ENCODE assay signal across 26 cellular contexts in the genomic region with DNA sequence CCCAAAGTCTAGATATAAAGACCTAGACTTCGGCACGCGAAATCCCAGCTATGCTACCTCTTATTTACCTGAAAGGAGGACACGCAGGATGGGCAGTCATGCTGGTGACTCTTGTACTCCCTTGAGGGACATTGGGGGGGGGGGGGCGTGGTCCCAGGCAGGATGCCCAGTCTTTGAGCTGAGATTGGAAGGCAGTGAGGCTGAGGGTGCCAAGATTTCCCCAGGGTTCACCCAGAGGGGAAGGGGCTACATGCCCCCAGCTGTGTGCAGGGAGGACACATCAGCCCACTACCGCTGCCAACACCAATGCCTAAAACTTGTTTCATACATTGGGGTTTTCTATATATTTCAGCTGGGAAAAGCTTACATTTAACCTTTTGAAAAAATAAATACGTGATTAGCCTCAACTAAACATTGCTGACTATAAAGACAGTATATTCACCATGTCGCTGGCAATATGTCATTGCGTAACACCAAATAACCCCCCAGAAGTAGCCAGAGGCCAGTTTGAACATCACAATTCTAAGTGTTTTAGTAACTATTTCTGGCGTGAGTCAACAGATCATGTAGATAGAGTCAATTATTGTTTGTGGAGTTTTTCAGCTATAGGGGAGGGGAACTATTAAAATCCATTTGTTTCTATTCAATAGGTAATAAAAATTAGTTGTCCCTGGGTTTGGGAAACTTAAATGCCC. TPM values are rescaled to one million over a fixed set of nuclear protein-coding genes. Genes with fewer than 3 reads are reported as not detected.
DNase-seq lines count a peak whose midpoint lies in the region; ATAC-seq and TF ChIP-seq lines count a peak whose summit lies in the region.
"Had no signal": no experiment of that assay in that cellular context is flagged by ENCODE, and none has a peak within 500 bp of the region (broad histone marks: within the 10 kb centered on the region; RNA-seq: fewer than 3 reads in every experiment).

No MANE protein-coding gene starts in this region.

- H3K36me3 ChIP-seq in IMR-90 (ENCODE audit: control insufficient read depth, insufficient read depth, low read length): no peaks in the 10 kb centered on the region; the same call in 1 of the 2 replicates
- peaks cover 10% of the 10 kb centered on the region in 2 experiments for H3K36me3 ChIP-seq in trophoblast cell (ENCODE audit: control insufficient read depth in 1 of 2, insufficient read depth in 2 of 2, low read length in 2 of 2)
- peaks cover 0 to 37% (median 27%) of the 10 kb centered on the region in 4 donors for H3K36me3 ChIP-seq in stomach
- H3K36me3 ChIP-seq: ovary had no signal

- peak overlapping the region; percentile 59 for H4K12ac ChIP-seq in trophoblast cell (ENCODE audit: low read depth, low read length)

- intact Hi-C loops in IMR-90 (cut with micrococcal nuclease) (loop anchor here (2.0 kb wide), 1 partner anchor 18 kb away; no protein-coding TSS in a partner anchor), stomach (cut with DNase I; ENCODE audit: low total_unique reads) (no loop called here)
- intact Hi-C loops in activated T-helper 2 cell treated with anti-CD3 and anti-CD28 coated beads, Interferon-gamma antibody, Interleukin-2, Interleukin-4, amounts not matched to agents 10 μg/mL and 5 μg/mL and 100 μg/mL, durations not matched to agents 14 hours and 24 hours and 36 hours (cut with micrococcal nuclease): loop anchor here (5.0 to 10.0 kb wide), 4 partner anchors 46 to 433 kb away; no protein-coding TSS in a partner anchor

- BruUV-seq in IMR-90 (replicated peaks; lab: Mats Ljungman, UMichigan): no TSS peak

- TF ChIP-seq CTCF in IMR-90 (conservative IDR thresholded peaks at IDR 0.05; ENCODE audit: low read depth, low read length) (no peak), stomach (IDR thresholded peaks at IDR 0.05) (no peak)

- H3K56ac ChIP-seq in IMR-90 (ENCODE audit: extremely low read depth, insufficient read depth, low read length): no peak overlapping the region

- H3K79me1 ChIP-seq in IMR-90 (ENCODE audit: low read depth in 1 of 2, low read length in 2 of 2) (no peaks in the 10 kb centered on the region; a peak in 2 of 4 replicates), trophoblast cell (ENCODE audit: low read length) (peaks cover 4% of the 10 kb centered on the region)

- no peak overlapping the region for H2BK12ac ChIP-seq in trophoblast cell (ENCODE audit: low read length)

- 0 out of 2 replicates have a peak, but pooled peaks cover 3% of the 10 kb centered on the region for H3K9me1 ChIP-seq in IMR-90 (ENCODE audit: insufficient read depth, low read length)

- no peaks in the 10 kb centered on the region for H4K20me1 ChIP-seq in IMR-90 (ENCODE audit: insufficient read depth, low read length)

- no peak overlapping the region for H2BK15ac ChIP-seq in IMR-90 (ENCODE audit: low read depth, low read length)

- H3K4me2 ChIP-seq in IMR-90 (ENCODE audit: low read depth, low read length) (no peak overlapping the region; the same call in 1 of the 2 replicates), trophoblast cell (ENCODE audit: low read length) (no peak overlapping the region)

- H3K27me3 Mint-ChIP-seq in activated T-helper 2 cell treated with anti-CD3 and anti-CD28 coated beads, Interferon-gamma antibody, Interleukin-2, Interleukin-4, amounts not matched to agents 10 μg/mL and 5 μg/mL and 100 μg/mL, durations not matched to agents 14 hours and 24 hours and 36 hours (ENCODE audit: low read depth): no peaks in the 10 kb centered on the region
- H3K27me3 Mint-ChIP-seq: CD4-positive, alpha-beta T cell; T-helper 17 cell had no signal

- dilution Hi-C loops in IMR-90 (cut with HindIII; ENCODE audit: low sequenced_read_pairs, unreplicated experiment): no loop called here

- no peak overlapping the region for H2BK20ac ChIP-seq in IMR-90 (ENCODE audit: low read depth, low read length)

- H4K8ac ChIP-seq in IMR-90 (ENCODE audit: low read depth in 2 of 2, low read length in 2 of 2) (no peak overlapping the region), trophoblast cell (ENCODE audit: low read depth, low read length) (peak overlapping the region; percentile 20)

- H3K27ac ChIP-seq in IMR-90 (ENCODE audit: insufficient read depth, low read length): no peak overlapping the region
- no peak overlapping the region for H3K27ac ChIP-seq in trophoblast cell (ENCODE audit: low read depth, low read length)
- no peak overlapping the region for H3K27ac ChIP-seq in stomach
- H3K27ac ChIP-seq: cardiac muscle cell, foreskin keratinocyte, heart right ventricle, lower lobe of right lung, ovary, RWPE1, spleen, upper lobe of left lung had no signal

- H3K4me3 ChIP-seq in IMR-90 (ENCODE audit: insufficient read depth, low read depth, low read length) (no peak overlapping the region), trophoblast cell (ENCODE audit: low read depth, low read length) (no peak overlapping the region), stomach (no peak overlapping the region)
- H3K4me3 ChIP-seq: cardiac muscle cell, HAP-1, heart right ventricle, lower lobe of right lung, ovary, spleen, upper lobe of left lung had no signal

- no peak overlapping the region for H4K91ac ChIP-seq in IMR-90 (ENCODE audit: insufficient read depth, low read depth, low read length)
- peak overlapping the region; percentile 83 for H4K91ac ChIP-seq in trophoblast cell (ENCODE audit: low read depth, low read length)

- H2BK5ac ChIP-seq in IMR-90 (ENCODE audit: low read depth, low read length, poor library complexity, severe bottlenecking) (no peak overlapping the region), trophoblast cell (ENCODE audit: low read depth, low read length, poor library complexity) (no peak overlapping the region)

- H3K27ac Mint-ChIP-seq in activated T-helper 2 cell treated with anti-CD3 and anti-CD28 coated beads, Interferon-gamma antibody, Interleukin-2, Interleukin-4, amounts not matched to agents 10 μg/mL and 5 μg/mL and 100 μg/mL, durations not matched to agents 14 hours and 24 hours and 36 hours: peak overlapping the region; percentile 4
- H3K27ac Mint-ChIP-seq: activated naive CD8-positive, alpha-beta T cell treated with anti-CD3 and anti-CD28 coated beads for 36 hours; CD4-positive, alpha-beta T cell; T-helper 17 cell had no signal

- H3K9me3 ChIP-seq in IMR-90 (ENCODE audit: control insufficient read depth, insufficient read depth, low read length) (no peaks in the 10 kb centered on the region), trophoblast cell (ENCODE audit: insufficient read depth, low read depth, low read length) (no peaks in the 10 kb centered on the region), stomach (no peaks in the 10 kb centered on the region)
- H3K9me3 ChIP-seq: HAP-1, heart right ventricle, lower lobe of right lung, ovary, spleen, upper lobe of left lung had no signal

- CTCF ChIA-PET in IMR-90 (lab: Yijun Ruan, JAX): no interaction called here

- ATAC-seq in IMR-90 (ENCODE audit: low read depth): peak; percentile 69
- no peak for ATAC-seq in GM18861 (IDR thresholded peaks at IDR 0.05; ENCODE audit: unreplicated experiment)
- no peak for ATAC-seq in HG03196 (IDR thresholded peaks at IDR 0.05; ENCODE audit: unreplicated experiment)
- ATAC-seq: esophagus mucosa, foreskin keratinocyte, heart right ventricle, lower lobe of right lung, T-helper 17 cell had no signal

- no peak overlapping the region for H3K14ac ChIP-seq in IMR-90 (replicated peaks; ENCODE audit: low read depth, low read length)
- no peak overlapping the region for H3K14ac ChIP-seq in trophoblast cell (ENCODE audit: low read length)

- WGBS in IMR-90 (ENCODE audit: extremely low coverage in 2 of 2, insufficient read length in 1 of 2), 2 experiments: no CpG with 5 or more reads among the region's 10 CpGs
- WGBS in trophoblast cell (ENCODE audit: extremely low coverage, insufficient coverage, insufficient read length): no CpG with 5 or more reads among the region's 10 CpGs
- WGBS in stomach, 5 donors: 82 to 87% (median 86%) methylated on average over 10 of the region's 10 CpGs

- H2AK9ac ChIP-seq in IMR-90 (replicated peaks; ENCODE audit: low read depth, low read length, poor library complexity): no peak overlapping the region

- H3K4me1 ChIP-seq in IMR-90 (ENCODE audit: control insufficient read depth, insufficient read depth, low read length) (peaks cover 4% of the 10 kb centered on the region; the same call in 1 of the 2 replicates), trophoblast cell (ENCODE audit: control insufficient read depth in 1 of 2, insufficient read depth in 2 of 2, low read length in 2 of 2) (no peaks in the 10 kb centered on the region), stomach (peaks cover 0 to 26% (median 3%) of the 10 kb centered on the region in 4 donors)
- H3K4me1 ChIP-seq: foreskin keratinocyte, lower lobe of right lung, upper lobe of left lung had no signal

- H2BK120ac ChIP-seq in IMR-90 (ENCODE audit: low read depth, low read length) (no peak overlapping the region), trophoblast cell (ENCODE audit: insufficient read depth, low read length, poor library complexity) (no peak overlapping the region)

- H2AFZ ChIP-seq in IMR-90 (replicated peaks; ENCODE audit: low read length, poor library complexity): no peak overlapping the region
- no peak overlapping the region for H2AFZ ChIP-seq in trophoblast cell (ENCODE audit: insufficient read depth, low read length, poor library complexity)

- in situ Hi-C loops in IMR-90 (cut with MboI; ENCODE audit: low sequenced_read_pairs): loop anchor here (10.0 kb wide), 1 partner anchor 476 kb away; no protein-coding TSS in a partner anchor

- no peak overlapping the region for H3K18ac ChIP-seq in IMR-90 (ENCODE audit: low read depth, low read length)
- no peak overlapping the region for H3K18ac ChIP-seq in trophoblast cell (ENCODE audit: low read length)

- H2AK5ac ChIP-seq in IMR-90 (ENCODE audit: low read depth, low read length): no peak overlapping the region
- H2AK5ac ChIP-seq in trophoblast cell (ENCODE audit: low read length): no peak overlapping the region

- H3K9me3 Mint-ChIP-seq in activated T-helper 2 cell treated with anti-CD3 and anti-CD28 coated beads, Interferon-gamma antibody, Interleukin-2, Interleukin-4, amounts not matched to agents 10 μg/mL and 5 μg/mL and 100 μg/mL, durations not matched to agents 14 hours and 24 hours and 36 hours: no peaks in the 10 kb centered on the region
- H3K9me3 Mint-ChIP-seq: activated naive CD8-positive, alpha-beta T cell treated with anti-CD3 and anti-CD28 coated beads for 36 hours; CD4-positive, alpha-beta T cell had no signal

- H3K4me3 Mint-ChIP-seq in activated T-helper 2 cell treated with anti-CD3 and anti-CD28 coated beads, Interferon-gamma antibody, Interleukin-2, Interleukin-4, amounts not matched to agents 10 μg/mL and 5 μg/mL and 100 μg/mL, durations not matched to agents 14 hours and 24 hours and 36 hours (ENCODE audit: low read depth): no peak overlapping the region
- H3K4me3 Mint-ChIP-seq: activated naive CD8-positive, alpha-beta T cell treated with anti-CD3 and anti-CD28 coated beads for 36 hours; CD4-positive, alpha-beta T cell; T-helper 17 cell had no signal

- H3K4me1 Mint-ChIP-seq in activated T-helper 2 cell treated with anti-CD3 and anti-CD28 coated beads, Interferon-gamma antibody, Interleukin-2, Interleukin-4, amounts not matched to agents 10 μg/mL and 5 μg/mL and 100 μg/mL, durations not matched to agents 14 hours and 24 hours and 36 hours (ENCODE audit: low read depth): peaks cover 39% of the 10 kb centered on the region

- H3K4ac ChIP-seq in IMR-90 (ENCODE audit: low read depth, low read length): no peak overlapping the region
- H3K4ac ChIP-seq in trophoblast cell (ENCODE audit: low read depth, low read length): no peak overlapping the region

- TF ChIP-seq EP300 in stomach (IDR thresholded peaks at IDR 0.05): no peak

- no peaks in the 10 kb centered on the region for H3K79me2 ChIP-seq in trophoblast cell (ENCODE audit: control insufficient read depth, insufficient read depth, low read length, poor library complexity)

- peaks cover 39% of the 10 kb centered on the region for H3K36me3 Mint-ChIP-seq in activated T-helper 2 cell treated with anti-CD3 and anti-CD28 coated beads, Interferon-gamma antibody, Interleukin-2, Interleukin-4, amounts not matched to agents 10 μg/mL and 5 μg/mL and 100 μg/mL, durations not matched to agents 14 hours and 24 hours and 36 hours (ENCODE audit: low read depth)

- POLR2A ChIA-PET in IMR-90 (lab: Charles Lee; ENCODE audit: unreplicated experiment): no interaction called here

- H3K23ac ChIP-seq in IMR-90 (ENCODE audit: low read depth, low read length): no peak overlapping the region
- H3K23ac ChIP-seq in trophoblast cell (ENCODE audit: low read length): no peak overlapping the region

- no peak overlapping the region for H4K5ac ChIP-seq in IMR-90 (ENCODE audit: low read depth, low read length)

- no peak for TF ChIP-seq RAD21 in IMR-90 (IDR thresholded peaks at IDR 0.05; ENCODE audit: low read length)

- H3K27me3 ChIP-seq in IMR-90 (ENCODE audit: control insufficient read depth, insufficient read depth, low read length): no peaks in the 10 kb centered on the region
- H3K27me3 ChIP-seq in trophoblast cell (ENCODE audit: insufficient read depth, low read length): no peaks in the 10 kb centered on the region
- no peaks in the 10 kb centered on the region for H3K27me3 ChIP-seq in stomach
- H3K27me3 ChIP-seq: cardiac muscle cell, foreskin keratinocyte, heart right ventricle, ovary, spleen, upper lobe of left lung had no signal

- TF ChIP-seq POLR2A in IMR-90 (IDR thresholded peaks at IDR 0.05; ENCODE audit: low read depth, low read length) (no peak), stomach (IDR thresholded peaks at IDR 0.05) (no peak)

- H3K9ac ChIP-seq in IMR-90 (ENCODE audit: low read depth, low read length) (no peak overlapping the region), trophoblast cell (ENCODE audit: low read length) (no peak overlapping the region)

- DNase-seq in EH (ENCODE audit: low read depth): peak; percentile 76
- DNase-seq in IMR-90: peak; percentile 58
- no peak for DNase-seq in activated T-helper 2 cell treated with anti-CD3 and anti-CD28 coated beads, Interferon-gamma antibody, Interleukin-2, Interleukin-4, amounts not matched to agents 10 μg/mL and 5 μg/mL and 100 μg/mL, durations not matched to agents 14 hours and 24 hours and 36 hours (ENCODE audit: low spot score)
- peak; percentile 91 to 98 for DNase-seq in trophoblast cell
- no peak for DNase-seq in stomach
- DNase-seq: activated effector memory CD4-positive, alpha-beta T cell treated with anti-CD3 and anti-CD28 coated beads, Interleukin-2, amount 50 U/mL, for 16 hours; activated naive CD8-positive, alpha-beta T cell treated with anti-CD3 and anti-CD28 coated beads for 36 hours; activated T-cell treated with anti-CD3 and anti-CD28 coated beads for 4 hours; aorta; CD4-positive, alpha-beta T cell; foreskin keratinocyte; heart right ventricle; lower lobe of right lung; NCI-H1092; NCI-H187; NCI-H526 treated with DMSO at 0.1 percent for 48 hours; ovary; spleen; T-helper 17 cell; upper lobe of left lung had no signal

RNA-seq across cellular contexts. Expression of a gene that starts 21.6 kb away (rescaled TPM):
- total RNA-seq in IMR-90 (2012; rRNA removed): 7.2 and 8.1 TPM in 2 replicates
- polyA plus RNA-seq in IMR-90 (2012; rRNA removed): 7.1 and 9.3 TPM in 2 replicates
- 2.2 and 2.3 TPM in 2 replicates for polyA plus RNA-seq in IMR-90 (2012; cell fraction: cytosol; rRNA removed)
- 4.7 and 13.8 TPM in 2 replicates for polyA plus RNA-seq in IMR-90 (2012; cell fraction: nucleus; rRNA removed; ENCODE audit: low replicate concordance)
- 30.0 and 33.0 TPM in 2 replicates for total RNA-seq in activated T-helper 2 cell treated with anti-CD3 and anti-CD28 coated beads, Interferon-gamma antibody, Interleukin-2, Interleukin-4, amounts not matched to agents 10 μg/mL and 5 μg/mL and 100 μg/mL, durations not matched to agents 14 hours and 24 hours and 36 hours
- 20.7 and 21.8 TPM in 2 replicates for polyA plus RNA-seq in trophoblast cell (2013)
- total RNA-seq in stomach: 10 to 100 TPM in 1 of 5 donors, 1 to 10 TPM in 4; 2.3 to 19.1 (median 6.4) TPM
- polyA plus RNA-seq in stomach: 10 to 100 TPM in 2 of 3 donors, 1 to 10 TPM in 1; 6.7 to 11.0 (median 10.1) TPM

RNA-seq across cellular contexts. Expression of a gene that starts 21.8 kb away (rescaled TPM):
- 65.4 and 85.0 TPM in 2 replicates for total RNA-seq in IMR-90 (2012; rRNA removed)
- polyA plus RNA-seq in IMR-90 (2012; rRNA removed): 76.7 and 92.8 TPM in 2 replicates
- polyA plus RNA-seq in IMR-90 (2012; cell fraction: cytosol; rRNA removed): 36.7 and 37.4 TPM in 2 replicates
- polyA plus RNA-seq in IMR-90 (2012; cell fraction: nucleus; rRNA removed; ENCODE audit: low replicate concordance): 163 and 192 TPM in 2 replicates
- 225 and 231 TPM in 2 replicates for total RNA-seq in activated T-helper 2 cell treated with anti-CD3 and anti-CD28 coated beads, Interferon-gamma antibody, Interleukin-2, Interleukin-4, amounts not matched to agents 10 μg/mL and 5 μg/mL and 100 μg/mL, durations not matched to agents 14 hours and 24 hours and 36 hours
- 333 and 360 TPM in 2 replicates for polyA plus RNA-seq in trophoblast cell (2013)
- 100 to 1,000 TPM in 4 of 5 donors, 10 to 100 TPM in 1; 47.3 to 202 (median 126) TPM for total RNA-seq in stomach
- polyA plus RNA-seq in stomach: 10 to 100 TPM; 71.1 to 81.6 (median 73.8) TPM

Comparison
In these comparisons a context has a peak if more than half of its experiments do, and no peak if none do; other contexts are left out.
1. DNase-seq: peak in EH (single experiment), IMR-90 (single experiment) and trophoblast cell (2 of 2); none in activated T-helper 2 cell treated with anti-CD3 and anti-CD28 coated beads, Interferon-gamma antibody, Interleukin-2, Interleukin-4, amounts not matched to agents 10 μg/mL and 5 μg/mL and 100 μg/mL, durations not matched to agents 14 hours and 24 hours and 36 hours (single experiment) and stomach (single experiment).